In the genomic region with DNA sequence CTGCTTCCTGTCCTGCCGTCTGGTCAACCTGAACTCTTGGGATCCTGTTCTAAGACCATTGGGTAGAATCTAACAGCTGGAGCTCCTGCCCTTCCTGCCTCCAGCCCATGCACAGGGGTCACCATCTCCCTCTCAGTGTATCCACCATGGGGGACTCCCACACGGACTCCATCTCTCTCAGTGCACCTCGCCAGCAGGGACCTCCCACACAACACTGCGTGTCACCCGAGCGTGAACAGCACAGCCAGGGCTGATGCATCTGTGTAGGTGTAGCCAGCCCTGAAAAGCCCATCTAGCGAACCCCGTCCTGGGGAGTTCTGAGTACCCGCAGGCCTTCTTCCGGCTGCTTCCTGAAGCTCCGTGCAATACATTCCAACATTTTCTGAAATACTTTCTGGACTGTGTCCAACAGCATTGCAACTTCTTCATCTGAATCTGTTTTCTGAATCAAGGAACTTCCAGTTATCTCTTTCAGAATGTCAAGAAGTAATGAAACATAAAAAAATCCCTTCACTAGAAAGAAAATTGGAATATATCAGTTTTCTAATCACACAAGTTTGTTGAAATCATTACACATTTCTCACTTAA, we compare ENCODE assay signal across 23 cellular contexts. TPM values are rescaled to one million over a fixed set of nuclear protein-coding genes. Genes with fewer than 3 reads are reported as not detected.
A peak's percentile ranks its signal among the peaks of the same experiment; 100 is the strongest.
DNase-seq lines count a peak whose midpoint lies in the region; ATAC-seq and TF ChIP-seq lines count a peak whose summit lies in the region.
"Had no signal": no experiment of that assay in that cellular context is flagged by ENCODE, and none has a peak within 500 bp of the region (broad histone marks: within the 10 kb centered on the region; RNA-seq: fewer than 3 reads in every experiment).

No MANE protein-coding gene starts in this region.

- peaks cover 72% of the 10 kb centered on the region for H3K36me3 Mint-ChIP-seq in activated CD4-positive, alpha-beta T cell treated with anti-CD3 and anti-CD28 coated beads for 36 hours (ENCODE audit: low read depth)
- H3K36me3 Mint-ChIP-seq in activated CD4-positive, alpha-beta memory T cell treated with anti-CD3 and anti-CD28 coated beads for 36 hours, result peaks cover 55% of the 10 kb centered on the region

- no peaks in the 10 kb centered on the region for H3F3A ChIP-seq in smooth muscle cell (ENCODE audit: low read depth)

- H3K27me3 Mint-ChIP-seq in activated CD4-positive, alpha-beta T cell treated with anti-CD3 and anti-CD28 coated beads for 36 hours, result no peaks in the 10 kb centered on the region
- no peaks in the 10 kb centered on the region for H3K27me3 Mint-ChIP-seq in activated CD4-positive, alpha-beta memory T cell treated with anti-CD3 and anti-CD28 coated beads for 36 hours
- H3K27me3 Mint-ChIP-seq: activated CD4-positive, alpha-beta T cell treated with anti-CD3 and anti-CD28 coated beads, Interleukin-2, amount 10 ng/mL, durations not matched to agents 24 days and 14 days; CD8-positive, alpha-beta memory T cell; naive B cell had no signal

- H3K4me1 ChIP-seq in smooth muscle cell (ENCODE audit: low read depth), result peaks cover 8% of the 10 kb centered on the region
- H3K4me1 ChIP-seq: right atrium auricular region had no signal

- no peak overlapping the region for H2AFZ ChIP-seq in smooth muscle cell (ENCODE audit: low read depth)

- no peak overlapping the region for H3K27ac Mint-ChIP-seq in activated CD4-positive, alpha-beta T cell treated with anti-CD3 and anti-CD28 coated beads for 36 hours
- peak overlapping the region; percentile 51 for H3K27ac Mint-ChIP-seq in activated CD4-positive, alpha-beta memory T cell treated with anti-CD3 and anti-CD28 coated beads for 36 hours

- no peaks in the 10 kb centered on the region for H4K20me1 ChIP-seq in smooth muscle cell (ENCODE audit: low read depth)

- no peaks in the 10 kb centered on the region for H3K9me3 ChIP-seq in smooth muscle cell (replicated peaks; ENCODE audit: low read depth)
- H3K9me3 ChIP-seq: right atrium auricular region, transverse colon had no signal

- POLR2A ChIA-PET in activated CD4-positive, alpha-beta T cell treated with anti-CD3 and anti-CD28 coated beads for 36 hours (lab: Charles Lee), result interaction anchor here (0.6 kb wide), 1 partner anchor 21 kb away, joined by 3 read pairs; no protein-coding TSS in a partner anchor
- POLR2A ChIA-PET in activated CD4-positive, alpha-beta memory T cell treated with anti-CD3 and anti-CD28 coated beads for 36 hours (lab: Charles Lee), result no interaction called here

- H3K4me1 Mint-ChIP-seq in activated CD4-positive, alpha-beta T cell treated with anti-CD3 and anti-CD28 coated beads for 36 hours, result peaks cover 30% of the 10 kb centered on the region
- peaks cover 27% of the 10 kb centered on the region for H3K4me1 Mint-ChIP-seq in activated CD4-positive, alpha-beta memory T cell treated with anti-CD3 and anti-CD28 coated beads for 36 hours (ENCODE audit: low read depth)
- H3K4me1 Mint-ChIP-seq: naive B cell had no signal

- no peak for TF ChIP-seq CTCF in omental fat pad (IDR thresholded peaks at IDR 0.05)
- no peak for TF ChIP-seq CTCF in smooth muscle cell (IDR thresholded peaks at IDR 0.05; ENCODE audit: borderline replicate concordance, insufficient read depth, poor library complexity, severe bottlenecking)

- no peaks in the 10 kb centered on the region for H3K27me3 ChIP-seq in smooth muscle cell (ENCODE audit: low read depth)
- H3K27me3 ChIP-seq: right atrium auricular region, transverse colon had no signal

- H3K4me3 ChIP-seq in smooth muscle cell, result no peak overlapping the region
- H3K4me3 ChIP-seq: right atrium auricular region, transverse colon had no signal

- DNase-seq in activated CD4-positive, alpha-beta T cell treated with anti-CD3 and anti-CD28 coated beads for 36 hours, result peak; percentile 14
- no peak for DNase-seq in activated CD4-positive, alpha-beta T cell treated with anti-CD3 and anti-CD28 coated beads, Interleukin-2, amount 50 U/mL, for 48 hours
- DNase-seq in activated CD4-positive, alpha-beta memory T cell treated with anti-CD3 and anti-CD28 coated beads for 36 hours, result no peak
- no peak for DNase-seq in omental fat pad (ENCODE audit: low spot score)
- DNase-seq in smooth muscle cell (lab: John Stamatoyannopoulos, UW; ENCODE audit: unreplicated experiment), result no peak
- no peak for DNase-seq in OCI-M2 (lab: John Stamatoyannopoulos, UW; ENCODE audit: unreplicated experiment)
- DNase-seq: activated CD4-positive, alpha-beta T cell treated with anti-CD3 and anti-CD28 coated beads, Interleukin-2, amount 10 ng/mL, durations not matched to agents 24 days and 14 days; activated naive CD4-positive, alpha-beta T cell treated with Interleukin-2 at 50 U/mL for 16 hours; anterior cingulate cortex; CD8-positive, alpha-beta memory T cell; effector CD4-positive, alpha-beta T cell; GDM1; left cardiac atrium; MV-4-11; naive B cell; NCI-H187 treated with DMSO at 0.1 percent for 48 hours; PC-3; transverse colon had no signal

- no peak overlapping the region for H3K4me3 Mint-ChIP-seq in activated CD4-positive, alpha-beta T cell treated with anti-CD3 and anti-CD28 coated beads for 36 hours
- H3K4me3 Mint-ChIP-seq in activated CD4-positive, alpha-beta memory T cell treated with anti-CD3 and anti-CD28 coated beads for 36 hours, result no peak overlapping the region
- H3K4me3 Mint-ChIP-seq: activated CD4-positive, alpha-beta T cell treated with anti-CD3 and anti-CD28 coated beads, Interleukin-2, amount 10 ng/mL, durations not matched to agents 24 days and 14 days; CD8-positive, alpha-beta memory T cell; naive B cell had no signal

- CTCF ChIA-PET in activated CD4-positive, alpha-beta T cell treated with anti-CD3 and anti-CD28 coated beads for 36 hours (lab: Charles Lee), result interaction anchor here (2.1 kb wide), 1 partner anchor 12 kb away, joined by 5 read pairs; no protein-coding TSS in a partner anchor
- CTCF ChIA-PET in activated CD4-positive, alpha-beta memory T cell treated with anti-CD3 and anti-CD28 coated beads for 36 hours (lab: Charles Lee), result no interaction called here

- H3K79me2 ChIP-seq in smooth muscle cell (ENCODE audit: low read depth), result no peaks in the 10 kb centered on the region

- no peaks in the 10 kb centered on the region for H3K36me3 ChIP-seq in smooth muscle cell (ENCODE audit: low read depth)
- H3K36me3 ChIP-seq: transverse colon had no signal

- H3K4me2 ChIP-seq in smooth muscle cell, result no peak overlapping the region
- H3K4me2 ChIP-seq: KMS-11 had no signal

- WGBS in smooth muscle cell (ENCODE audit: low lambda C conversion rate), result 93% methylated on average over 11 of the region's 11 CpGs

- peaks cover 2% of the 10 kb centered on the region for H3K9me3 Mint-ChIP-seq in activated CD4-positive, alpha-beta T cell treated with anti-CD3 and anti-CD28 coated beads for 36 hours (ENCODE audit: low read depth)
- no peaks in the 10 kb centered on the region for H3K9me3 Mint-ChIP-seq in activated CD4-positive, alpha-beta memory T cell treated with anti-CD3 and anti-CD28 coated beads for 36 hours
- H3K9me3 Mint-ChIP-seq: activated CD4-positive, alpha-beta T cell treated with anti-CD3 and anti-CD28 coated beads, Interleukin-2, amount 10 ng/mL, durations not matched to agents 24 days and 14 days; CD8-positive, alpha-beta memory T cell; naive B cell had no signal

- H3K27ac ChIP-seq in smooth muscle cell (ENCODE audit: low read depth), result no peak overlapping the region
- H3K27ac ChIP-seq: 22Rv1, KMS-11, right atrium auricular region, transverse colon had no signal

- no peak overlapping the region for H3K9ac ChIP-seq in smooth muscle cell (ENCODE audit: low read depth)
- H3K9ac ChIP-seq: KMS-11 had no signal

- intact Hi-C loops in activated CD4-positive, alpha-beta T cell treated with anti-CD3 and anti-CD28 coated beads for 36 hours (cut with DNase I, micrococcal nuclease), result no loop called here
- intact Hi-C loops in activated CD4-positive, alpha-beta memory T cell treated with anti-CD3 and anti-CD28 coated beads for 36 hours (cut with micrococcal nuclease), result no loop called here

- no peak for ATAC-seq in activated CD4-positive, alpha-beta T cell treated with anti-CD3 and anti-CD28 coated beads for 36 hours
- ATAC-seq in esophagus mucosa, result peak; percentile 13
- ATAC-seq in omental fat pad (ENCODE audit: low FRiP score), result peak; percentile 34
- ATAC-seq in HG02798 (IDR thresholded peaks at IDR 0.05; ENCODE audit: poor library complexity, unreplicated experiment), result no peak
- ATAC-seq: PC-3 had no signal

RNA-seq across cellular contexts. Expression of gene NCAPG2, which starts 52.5 kb away (rescaled TPM):
- total RNA-seq in activated CD4-positive, alpha-beta T cell treated with anti-CD3 and anti-CD28 coated beads for 36 hours, result 100 to 1,000 TPM in 1 of 2 experiments, 10 to 100 TPM in 1; 85.4 to 127 TPM
- 100 to 1,000 TPM; 145 to 149 TPM for total RNA-seq in activated CD4-positive, alpha-beta memory T cell treated with anti-CD3 and anti-CD28 coated beads for 36 hours
- total RNA-seq in esophagus mucosa (24.1 TPM), omental fat pad (1 to 10 TPM; 5.0 to 9.4 (median 8.7) TPM), smooth muscle cell (9.9 and 18.5 TPM in 2 replicates)
- polyA plus RNA-seq in smooth muscle cell, result 10.0 and 12.5 TPM in 2 replicates

Comparison
In these comparisons a context has a peak if more than half of its experiments do, and no peak if none do; other contexts are left out.
1. ATAC-seq: peak in esophagus mucosa (single experiment) and omental fat pad (single experiment); none in activated CD4-positive, alpha-beta T cell treated with anti-CD3 and anti-CD28 coated beads for 36 hours (single experiment) and HG02798 (single experiment).